ENCODE assay signal across 1 cellular context in the genomic region with DNA sequence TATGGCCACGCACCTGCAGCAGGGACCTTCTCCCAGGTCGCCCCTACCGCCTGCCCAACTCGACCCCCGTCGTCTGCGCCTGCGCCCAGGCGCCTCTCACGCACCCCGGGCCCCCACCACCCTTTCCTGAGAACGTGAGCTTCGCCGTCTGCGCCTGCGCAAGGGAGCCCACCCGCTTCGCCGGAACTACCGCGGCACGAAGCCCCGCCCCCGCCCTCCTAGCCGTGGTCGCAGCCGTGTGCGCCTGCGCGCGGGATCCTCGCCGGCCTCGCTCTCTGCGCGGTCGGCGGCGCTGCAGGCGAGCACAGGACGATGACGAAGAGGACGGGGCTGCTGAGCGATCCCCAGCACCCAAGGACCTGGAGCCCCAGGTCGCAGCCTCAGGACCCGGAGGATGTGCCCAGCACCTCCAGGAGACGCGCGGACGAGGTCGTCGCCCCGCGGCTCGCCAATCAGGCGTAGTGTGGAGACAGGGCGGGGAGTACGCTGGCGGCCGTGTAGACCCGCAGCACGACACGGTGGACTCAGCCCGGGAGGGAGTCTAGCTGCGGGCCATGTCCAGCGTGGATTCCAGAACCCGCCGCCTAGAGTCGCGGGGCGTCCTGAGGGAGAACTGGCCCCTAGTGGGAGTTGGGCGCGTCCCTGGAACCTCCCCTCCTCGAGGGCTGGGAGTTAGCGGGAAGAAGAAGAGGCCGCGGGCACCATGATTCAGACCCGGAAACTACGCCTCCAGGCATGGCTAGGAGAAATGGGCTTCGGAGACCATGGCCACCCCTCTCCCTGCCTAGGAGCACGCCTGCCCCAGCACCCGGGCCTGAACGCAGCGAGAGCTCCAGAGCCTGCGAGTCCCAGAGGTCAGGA.
A peak's percentile ranks its signal among the peaks of the same experiment; 100 is the strongest.
TF ChIP-seq lines count a peak whose summit lies in the region.

No MANE protein-coding gene starts in this region.

TF ChIP-seq in K562, 482 proteins besides CTCF, POLR2A, EP300 and RAD21 (continued from another document and continues in another):
- TF ChIP-seq THRB (CRISPR knock-in tag; conservative IDR thresholded peaks at IDR 0.05) (no peak), RBM34 (IDR thresholded peaks at IDR 0.05; ENCODE audit: borderline replicate concordance, insufficient read depth, low read length) (no peak), CBFB (CRISPR knock-in tag; IDR thresholded peaks at IDR 0.05) (no peak), SRSF1 (IDR thresholded peaks at IDR 0.05; ENCODE audit: low read depth, low read length) (no peak), PHB (CRISPR knock-in tag; IDR thresholded peaks at IDR 0.05) (no peak), TCFL5 (CRISPR knock-in tag; conservative IDR thresholded peaks at IDR 0.05) (no peak), ZNF764 (CRISPR knock-in tag; IDR thresholded peaks at IDR 0.05; ENCODE audit: low read depth) (no peak), CREBBP (IDR thresholded peaks at IDR 0.05; ENCODE audit: low read depth, low read length) (no peak), ZNF589 (CRISPR knock-in tag; IDR thresholded peaks at IDR 0.05; ENCODE audit: low read depth) (no peak), ZNF77 (CRISPR knock-in tag; IDR thresholded peaks at IDR 0.05) (no peak), CEBPG (CRISPR knock-in tag; IDR thresholded peaks at IDR 0.05) (no peak), CEBPG (tag; conservative IDR thresholded peaks at IDR 0.05 in 1 of 2, IDR thresholded peaks at IDR 0.05 in 1 of 2) (no peak), GABPA (tag; conservative IDR thresholded peaks at IDR 0.05; ENCODE audit: low read depth) (no peak), ZEB2 (IDR thresholded peaks at IDR 0.05) (no peak), KLF6 (CRISPR knock-in tag; IDR thresholded peaks at IDR 0.05; ENCODE audit: borderline replicate concordance) (no peak), SMAD1 (IDR thresholded peaks at IDR 0.05; ENCODE audit: low read depth, low read length, partially characterized antibody) (peak; percentile 22), IRF9 (tag; IDR thresholded peaks at IDR 0.05) (no peak), SRSF9 (IDR thresholded peaks at IDR 0.05; ENCODE audit: borderline replicate concordance, low read depth, low read length) (no peak), ZNF354B (CRISPR knock-in tag; IDR thresholded peaks at IDR 0.05) (no peak), CAMTA2 (CRISPR knock-in tag; conservative IDR thresholded peaks at IDR 0.05) (no peak), CHD1 (IDR thresholded peaks at IDR 0.05; ENCODE audit: low read length) (no peak), ATF1 (CRISPR knock-in tag; IDR thresholded peaks at IDR 0.05) (no peak), ATF1 (tag; IDR thresholded peaks at IDR 0.05) (peak; percentile 75), SRSF3 (IDR thresholded peaks at IDR 0.05; ENCODE audit: insufficient read depth, low read length) (no peak), FOXJ2 (tag; IDR thresholded peaks at IDR 0.05) (no peak), ARNT (IDR thresholded peaks at IDR 0.05) (no peak), NR4A1 (CRISPR knock-in tag; IDR thresholded peaks at IDR 0.05) (no peak), NR4A1 (tag; IDR thresholded peaks at IDR 0.05) (0 out of 2 replicates have a peak, but pooled peaks have one; percentile 32), HBP1 (CRISPR knock-in tag; IDR thresholded peaks at IDR 0.05) (no peak), DACH1 (IDR thresholded peaks at IDR 0.05; ENCODE audit: partially characterized antibody) (no peak), MAFF (IDR thresholded peaks at IDR 0.05; ENCODE audit: low read length) (no peak), MCM2 (IDR thresholded peaks at IDR 0.05; ENCODE audit: low read depth) (no peak), KAT2B (IDR thresholded peaks at IDR 0.05; ENCODE audit: low read depth, low read length) (no peak), ZFX (CRISPR knock-in tag; IDR thresholded peaks at IDR 0.05) (peak; percentile 50), HMG20B (CRISPR knock-in tag; IDR thresholded peaks at IDR 0.05) (no peak), HMGXB4 (CRISPR knock-in tag; IDR thresholded peaks at IDR 0.05) (0 out of 2 replicates have a peak, but pooled peaks have one; percentile 14), IRF2 (CRISPR knock-in tag; IDR thresholded peaks at IDR 0.05) (no peak)
- TF ChIP-seq, protein P1, sequence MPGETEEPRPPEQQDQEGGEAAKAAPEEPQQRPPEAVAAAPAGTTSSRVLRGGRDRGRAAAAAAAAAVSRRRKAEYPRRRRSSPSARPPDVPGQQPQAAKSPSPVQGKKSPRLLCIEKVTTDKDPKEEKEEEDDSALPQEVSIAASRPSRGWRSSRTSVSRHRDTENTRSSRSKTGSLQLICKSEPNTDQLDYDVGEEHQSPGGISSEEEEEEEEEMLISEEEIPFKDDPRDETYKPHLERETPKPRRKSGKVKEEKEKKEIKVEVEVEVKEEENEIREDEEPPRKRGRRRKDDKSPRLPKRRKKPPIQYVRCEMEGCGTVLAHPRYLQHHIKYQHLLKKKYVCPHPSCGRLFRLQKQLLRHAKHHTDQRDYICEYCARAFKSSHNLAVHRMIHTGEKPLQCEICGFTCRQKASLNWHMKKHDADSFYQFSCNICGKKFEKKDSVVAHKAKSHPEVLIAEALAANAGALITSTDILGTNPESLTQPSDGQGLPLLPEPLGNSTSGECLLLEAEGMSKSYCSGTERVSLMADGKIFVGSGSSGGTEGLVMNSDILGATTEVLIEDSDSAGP (CRISPR knock-in tag; IDR thresholded peaks at IDR 0.05): no peak
- TF ChIP-seq, protein P2, sequence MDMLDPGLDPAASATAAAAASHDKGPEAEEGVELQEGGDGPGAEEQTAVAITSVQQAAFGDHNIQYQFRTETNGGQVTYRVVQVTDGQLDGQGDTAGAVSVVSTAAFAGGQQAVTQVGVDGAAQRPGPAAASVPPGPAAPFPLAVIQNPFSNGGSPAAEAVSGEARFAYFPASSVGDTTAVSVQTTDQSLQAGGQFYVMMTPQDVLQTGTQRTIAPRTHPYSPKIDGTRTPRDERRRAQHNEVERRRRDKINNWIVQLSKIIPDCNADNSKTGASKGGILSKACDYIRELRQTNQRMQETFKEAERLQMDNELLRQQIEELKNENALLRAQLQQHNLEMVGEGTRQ (CRISPR knock-in tag; IDR thresholded peaks at IDR 0.05): no peak
- TF ChIP-seq, protein P3, sequence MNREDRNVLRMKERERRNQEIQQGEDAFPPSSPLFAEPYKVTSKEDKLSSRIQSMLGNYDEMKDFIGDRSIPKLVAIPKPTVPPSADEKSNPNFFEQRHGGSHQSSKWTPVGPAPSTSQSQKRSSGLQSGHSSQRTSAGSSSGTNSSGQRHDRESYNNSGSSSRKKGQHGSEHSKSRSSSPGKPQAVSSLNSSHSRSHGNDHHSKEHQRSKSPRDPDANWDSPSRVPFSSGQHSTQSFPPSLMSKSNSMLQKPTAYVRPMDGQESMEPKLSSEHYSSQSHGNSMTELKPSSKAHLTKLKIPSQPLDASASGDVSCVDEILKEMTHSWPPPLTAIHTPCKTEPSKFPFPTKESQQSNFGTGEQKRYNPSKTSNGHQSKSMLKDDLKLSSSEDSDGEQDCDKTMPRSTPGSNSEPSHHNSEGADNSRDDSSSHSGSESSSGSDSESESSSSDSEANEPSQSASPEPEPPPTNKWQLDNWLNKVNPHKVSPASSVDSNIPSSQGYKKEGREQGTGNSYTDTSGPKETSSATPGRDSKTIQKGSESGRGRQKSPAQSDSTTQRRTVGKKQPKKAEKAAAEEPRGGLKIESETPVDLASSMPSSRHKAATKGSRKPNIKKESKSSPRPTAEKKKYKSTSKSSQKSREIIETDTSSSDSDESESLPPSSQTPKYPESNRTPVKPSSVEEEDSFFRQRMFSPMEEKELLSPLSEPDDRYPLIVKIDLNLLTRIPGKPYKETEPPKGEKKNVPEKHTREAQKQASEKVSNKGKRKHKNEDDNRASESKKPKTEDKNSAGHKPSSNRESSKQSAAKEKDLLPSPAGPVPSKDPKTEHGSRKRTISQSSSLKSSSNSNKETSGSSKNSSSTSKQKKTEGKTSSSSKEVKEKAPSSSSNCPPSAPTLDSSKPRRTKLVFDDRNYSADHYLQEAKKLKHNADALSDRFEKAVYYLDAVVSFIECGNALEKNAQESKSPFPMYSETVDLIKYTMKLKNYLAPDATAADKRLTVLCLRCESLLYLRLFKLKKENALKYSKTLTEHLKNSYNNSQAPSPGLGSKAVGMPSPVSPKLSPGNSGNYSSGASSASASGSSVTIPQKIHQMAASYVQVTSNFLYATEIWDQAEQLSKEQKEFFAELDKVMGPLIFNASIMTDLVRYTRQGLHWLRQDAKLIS (CRISPR knock-in tag; IDR thresholded peaks at IDR 0.05): peak; percentile 60; the same call in 1 of the 2 replicates
- TF ChIP-seq, protein P4, sequence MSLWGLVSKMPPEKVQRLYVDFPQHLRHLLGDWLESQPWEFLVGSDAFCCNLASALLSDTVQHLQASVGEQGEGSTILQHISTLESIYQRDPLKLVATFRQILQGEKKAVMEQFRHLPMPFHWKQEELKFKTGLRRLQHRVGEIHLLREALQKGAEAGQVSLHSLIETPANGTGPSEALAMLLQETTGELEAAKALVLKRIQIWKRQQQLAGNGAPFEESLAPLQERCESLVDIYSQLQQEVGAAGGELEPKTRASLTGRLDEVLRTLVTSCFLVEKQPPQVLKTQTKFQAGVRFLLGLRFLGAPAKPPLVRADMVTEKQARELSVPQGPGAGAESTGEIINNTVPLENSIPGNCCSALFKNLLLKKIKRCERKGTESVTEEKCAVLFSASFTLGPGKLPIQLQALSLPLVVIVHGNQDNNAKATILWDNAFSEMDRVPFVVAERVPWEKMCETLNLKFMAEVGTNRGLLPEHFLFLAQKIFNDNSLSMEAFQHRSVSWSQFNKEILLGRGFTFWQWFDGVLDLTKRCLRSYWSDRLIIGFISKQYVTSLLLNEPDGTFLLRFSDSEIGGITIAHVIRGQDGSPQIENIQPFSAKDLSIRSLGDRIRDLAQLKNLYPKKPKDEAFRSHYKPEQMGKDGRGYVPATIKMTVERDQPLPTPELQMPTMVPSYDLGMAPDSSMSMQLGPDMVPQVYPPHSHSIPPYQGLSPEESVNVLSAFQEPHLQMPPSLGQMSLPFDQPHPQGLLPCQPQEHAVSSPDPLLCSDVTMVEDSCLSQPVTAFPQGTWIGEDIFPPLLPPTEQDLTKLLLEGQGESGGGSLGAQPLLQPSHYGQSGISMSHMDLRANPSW (CRISPR knock-in tag; IDR thresholded peaks at IDR 0.05): no peak
- TF ChIP-seq, protein P5, sequence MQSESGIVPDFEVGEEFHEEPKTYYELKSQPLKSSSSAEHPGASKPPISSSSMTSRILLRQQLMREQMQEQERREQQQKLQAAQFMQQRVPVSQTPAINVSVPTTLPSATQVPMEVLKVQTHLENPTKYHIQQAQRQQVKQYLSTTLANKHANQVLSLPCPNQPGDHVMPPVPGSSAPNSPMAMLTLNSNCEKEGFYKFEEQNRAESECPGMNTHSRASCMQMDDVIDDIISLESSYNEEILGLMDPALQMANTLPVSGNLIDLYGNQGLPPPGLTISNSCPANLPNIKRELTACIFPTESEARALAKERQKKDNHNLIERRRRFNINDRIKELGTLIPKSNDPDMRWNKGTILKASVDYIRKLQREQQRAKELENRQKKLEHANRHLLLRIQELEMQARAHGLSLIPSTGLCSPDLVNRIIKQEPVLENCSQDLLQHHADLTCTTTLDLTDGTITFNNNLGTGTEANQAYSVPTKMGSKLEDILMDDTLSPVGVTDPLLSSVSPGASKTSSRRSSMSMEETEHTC (IDR thresholded peaks at IDR 0.05): no peak
- TF ChIP-seq, protein P6, sequence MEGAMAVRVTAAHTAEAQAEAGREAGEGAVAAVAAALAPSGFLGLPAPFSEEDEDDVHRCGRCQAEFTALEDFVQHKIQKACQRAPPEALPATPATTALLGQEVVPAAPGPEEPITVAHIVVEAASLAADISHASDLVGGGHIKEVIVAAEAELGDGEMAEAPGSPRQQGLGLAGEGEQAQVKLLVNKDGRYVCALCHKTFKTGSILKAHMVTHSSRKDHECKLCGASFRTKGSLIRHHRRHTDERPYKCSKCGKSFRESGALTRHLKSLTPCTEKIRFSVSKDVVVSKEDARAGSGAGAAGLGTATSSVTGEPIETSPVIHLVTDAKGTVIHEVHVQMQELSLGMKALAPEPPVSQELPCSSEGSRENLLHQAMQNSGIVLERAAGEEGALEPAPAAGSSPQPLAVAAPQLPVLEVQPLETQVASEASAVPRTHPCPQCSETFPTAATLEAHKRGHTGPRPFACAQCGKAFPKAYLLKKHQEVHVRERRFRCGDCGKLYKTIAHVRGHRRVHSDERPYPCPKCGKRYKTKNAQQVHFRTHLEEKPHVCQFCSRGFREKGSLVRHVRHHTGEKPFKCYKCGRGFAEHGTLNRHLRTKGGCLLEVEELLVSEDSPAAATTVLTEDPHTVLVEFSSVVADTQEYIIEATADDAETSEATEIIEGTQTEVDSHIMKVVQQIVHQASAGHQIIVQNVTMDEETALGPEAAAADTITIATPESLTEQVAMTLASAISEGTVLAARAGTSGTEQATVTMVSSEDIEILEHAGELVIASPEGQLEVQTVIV (CRISPR knock-in tag; IDR thresholded peaks at IDR 0.05; ENCODE audit: borderline replicate concordance): no peak
